Comparison of ENCODE assay signal across 1 cellular context in the genomic region with DNA sequence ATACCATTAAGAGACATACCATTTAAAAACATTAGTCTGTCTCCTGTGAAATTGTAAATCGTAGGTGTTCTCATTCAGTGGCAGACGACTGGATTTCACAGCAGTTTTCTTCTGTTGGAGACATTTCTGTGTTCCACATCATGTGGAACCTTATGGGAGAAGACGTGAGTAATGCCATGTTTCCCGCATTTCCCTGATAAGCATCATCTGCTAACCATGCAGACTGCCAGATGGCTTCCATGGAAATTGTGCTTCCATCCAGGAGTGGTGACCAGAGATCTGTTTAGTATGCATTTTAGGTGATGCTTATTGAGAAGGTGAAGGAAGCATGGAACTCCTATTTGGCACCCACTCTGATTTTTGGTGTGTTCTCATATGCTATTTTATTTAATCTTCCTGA.
TF ChIP-seq lines count a peak whose summit lies in the region.

No MANE protein-coding gene starts in this region.

TF ChIP-seq in HepG2, 621 proteins besides CTCF, POLR2A, EP300 and RAD21:
- no peak for TF ChIP-seq ATAD3A (CRISPR knock-in tag; IDR thresholded peaks at IDR 0.05)
TF ChIP-seq in HepG2: peak in this region for 0.
